ENCODE assay signal across 8 cellular contexts in the genomic region with DNA sequence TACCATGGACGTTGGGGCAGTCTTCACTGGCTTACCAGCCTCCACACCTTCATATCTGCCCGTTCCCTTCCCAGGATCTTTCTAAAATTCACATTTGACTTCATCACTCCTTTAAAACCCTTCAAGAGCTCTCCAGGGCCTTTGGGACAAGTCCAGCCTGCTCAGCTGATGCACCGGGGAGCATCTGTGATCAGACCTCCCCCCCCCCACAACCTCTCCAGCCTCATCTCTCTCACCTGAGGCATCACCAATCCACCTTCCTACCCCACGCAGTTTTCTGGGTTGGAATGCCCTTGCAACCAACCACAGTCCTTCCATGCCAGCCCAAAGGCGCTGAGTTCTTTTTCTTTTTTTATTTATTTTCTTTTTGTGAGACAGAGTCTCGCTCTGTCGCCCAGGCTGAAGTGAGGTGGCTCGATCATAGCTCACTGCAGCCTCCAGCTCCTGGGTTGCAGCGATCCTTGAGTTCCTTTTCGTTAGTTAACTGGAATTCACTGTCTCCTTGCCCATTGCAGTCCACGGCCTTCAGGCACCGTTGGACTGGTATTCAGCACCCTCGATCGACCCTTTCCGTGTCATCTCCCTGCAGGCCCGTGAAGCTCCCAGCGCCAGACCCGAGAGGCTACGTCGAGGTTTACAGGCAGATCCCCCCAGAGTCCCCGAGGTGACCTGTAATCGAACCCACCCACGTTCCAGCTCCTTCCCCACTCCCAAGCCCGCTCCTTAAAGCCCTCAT. TPM values are rescaled to one million over a fixed set of nuclear protein-coding genes. Genes with fewer than 3 reads are reported as not detected.
DNase-seq lines count a peak whose midpoint lies in the region; ATAC-seq, FAIRE-seq and TF ChIP-seq lines count a peak whose summit lies in the region.

No MANE protein-coding gene starts in this region.

- peak overlapping the region; percentile 98 for H2AFZ ChIP-seq in K562 (ENCODE audit: low read depth, low read length)

- DNase-seq in ELR (ENCODE audit: low read depth) (peak; percentile 37), KBM-7 (peak; percentile 23), K562 (ENCODE audit: extremely low read depth in 1 of 4, low spot score in 3 of 4) (peak in 3 of 4 experiments; percentile 41 to 56 (median 46)), kidney (no peak), NCI-H1417 treated with DMSO at 0.1 percent for 48 hours (lab: John Stamatoyannopoulos, UW) (no peak), D721Med (ENCODE audit: insufficient read length, low spot score) (no peak), NCI-H524 treated with DMSO at 0.1 percent for 48 hours (lab: John Stamatoyannopoulos, UW) (no peak)

- H3K27me3 ChIP-seq in K562 (ENCODE audit: control insufficient read depth in 2 of 2, insufficient read depth in 2 of 2, low read length in 2 of 2) (no peaks in the 10 kb centered on the region), stomach smooth muscle (ENCODE audit: control insufficient read depth in 1 of 2, insufficient read depth in 2 of 2, low read length in 2 of 2) (no peaks in the 10 kb centered on the region)

- H3K27ac ChIP-seq in K562 (ENCODE audit: extremely low read depth, low read depth, low read length) (peak overlapping the region; percentile 86), kidney (ENCODE audit: low read depth in 2 of 2, low read length in 2 of 2) (peak overlapping the region; percentile 1 to 57), stomach smooth muscle (ENCODE audit: low read length) (peak overlapping the region; percentile 55)

- no peaks in the 10 kb centered on the region for H4K20me1 ChIP-seq in K562 (replicated peaks; ENCODE audit: control insufficient read depth, insufficient read depth, low read length)

- TF ChIP-seq POLR2A in K562 (conservative IDR thresholded peaks at IDR 0.05), result no peak

- POLR2A ChIA-PET in K562 (lab: Yijun Ruan, JAX), result interaction anchor here (0.5 to 1.4 kb wide), 5 partner anchors 8 to 176 kb away, joined by 3 to 5 read pairs (median 4); no protein-coding TSS in a partner anchor

- H3K4me1 ChIP-seq in K562 (replicated peaks in 1 of 2; ENCODE audit: control insufficient read depth in 2 of 2, insufficient read depth in 2 of 2, low read length in 2 of 2) (peaks cover 11 to 54% of the 10 kb centered on the region in 2 experiments; a peak in 3 of 5 replicates), kidney (ENCODE audit: control insufficient read depth in 1 of 2, insufficient read depth in 1 of 2, low read depth in 1 of 2, low read length in 2 of 2) (peaks cover 10 to 12% of the 10 kb centered on the region in 2 donors), stomach smooth muscle (ENCODE audit: control insufficient read depth, insufficient read depth, low read length) (peaks cover 23% of the 10 kb centered on the region)

- no peak for TF ChIP-seq RAD21 in K562 (CRISPR knock-in tag; conservative IDR thresholded peaks at IDR 0.05 in 1 of 2, IDR thresholded peaks at IDR 0.05 in 1 of 2)

- peak overlapping the region; percentile 95 for H3K4me2 ChIP-seq in K562 (ENCODE audit: insufficient read depth, low read length)

- CTCF ChIA-PET in K562 (lab: Yijun Ruan, JAX; ENCODE audit: low intra/inter-chr PET ratio), result interaction anchor here (0.9 kb wide), 1 partner anchor 67 kb away, joined by 4 read pairs; no protein-coding TSS in a partner anchor

- H3K9me3 ChIP-seq in K562 (replicated peaks; ENCODE audit: control insufficient read depth, insufficient read depth, low read depth, low read length) (no peaks in the 10 kb centered on the region), kidney (ENCODE audit: control insufficient read depth in 1 of 2, low read length in 2 of 2) (no peaks in the 10 kb centered on the region), stomach smooth muscle (ENCODE audit: control insufficient read depth in 2 of 2, low read length in 2 of 2) (no peaks in the 10 kb centered on the region)

- intact Hi-C loops in K562 (cut with micrococcal nuclease) (no loop called here), kidney (cut with DNase I) (no loop called here)

- peak overlapping the region; percentile 96 for H3K9ac ChIP-seq in K562 (ENCODE audit: insufficient read depth in 1 of 2, low read depth in 2 of 2, low read length in 2 of 2)
- H3K9ac ChIP-seq in kidney (ENCODE audit: low read length in 2 of 2), result peak overlapping the region; percentile 91 to 99
- peak overlapping the region; percentile 96 for H3K9ac ChIP-seq in stomach smooth muscle (ENCODE audit: low read length in 2 of 2)

- BruUV-seq in K562 (replicated peaks; lab: Mats Ljungman, UMichigan), result TSS peak; percentile 57

- H3K4me3 ChIP-seq in K562 (peak overlapping the region; percentile 93), kidney (ENCODE audit: low read length in 2 of 2) (peak overlapping the region; percentile 96 to 100), stomach smooth muscle (ENCODE audit: low read length in 2 of 2) (peak overlapping the region; percentile 86 to 99)

- WGBS in K562 (ENCODE audit: insufficient coverage, low coverage, missing lambda C conversion rate), result 7% methylated on average over 24 of the region's 24 CpGs

- TF ChIP-seq EP300 in K562 (IDR thresholded peaks at IDR 0.05; ENCODE audit: low read length), result no peak

- in situ Hi-C loops in KBM-7 (cut with MboI; ENCODE audit: low pct_unique_long_range_greater_than_20kb, low sequenced_read_pairs) (loop anchor here (25.0 kb wide), 1 partner anchor 902 kb away; no protein-coding TSS in a partner anchor), K562 (cut with MboI) (loop anchor here (25.0 kb wide), 2 partner anchors 98 to 198 kb away; a partner anchor contains a TSS)

- ATAC-seq in K562, result peak; percentile 2

- FAIRE-seq in K562 (lab: Jason Lieb, UNC) (no peak), kidney (lab: Jason Lieb, UNC) (no peak), D721Med (lab: Jason Lieb, UNC) (no peak)

- H3K9me1 ChIP-seq in K562 (ENCODE audit: control insufficient read depth, insufficient read depth, low read length), result peaks cover 5% of the 10 kb centered on the region

- TF ChIP-seq CTCF in K562 (IDR thresholded peaks at IDR 0.05 in 2 of 3, conservative IDR thresholded peaks at IDR 0.05 in 1 of 3; ENCODE audit: insufficient read depth in 2 of 3, low read depth in 1 of 3, low read length in 3 of 3) (no peak), kidney (IDR thresholded peaks at IDR 0.05; ENCODE audit: borderline replicate concordance, extremely low read depth, insufficient read depth) (no peak), D721Med (IDR thresholded peaks at IDR 0.05; ENCODE audit: insufficient read depth, missing control alignments) (no peak)

- H3K36me3 ChIP-seq in K562 (ENCODE audit: control insufficient read depth, insufficient read depth, low read length) (peaks cover 40% of the 10 kb centered on the region; the same call in 2 of the 3 replicates), kidney (ENCODE audit: control insufficient read depth in 1 of 2, insufficient read depth in 2 of 2, low read length in 2 of 2) (no peaks in the 10 kb centered on the region), stomach smooth muscle (ENCODE audit: control insufficient read depth in 2 of 2, insufficient read depth in 2 of 2, low read length in 2 of 2) (peaks cover 0 to 4% of the 10 kb centered on the region in 2 donors)

- H3K79me2 ChIP-seq in K562 (ENCODE audit: control insufficient read depth, insufficient read depth, low read length), result peaks cover 47% of the 10 kb centered on the region

RNA-seq across cellular contexts. Expression of a gene that starts 0.7 kb away (rescaled TPM):
- total RNA-seq in K562 (2011; cell fraction: chromatin; rRNA removed; ENCODE audit: low replicate concordance), result 4.3 and 16.0 TPM in 2 replicates
- 9.1 and 10.8 TPM in 2 replicates for total RNA-seq in K562 (2011; cell fraction: nucleolus; rRNA removed)
- 6.9 and 7.2 TPM in 2 replicates for total RNA-seq in K562 (2011; cell fraction: nucleoplasm; rRNA removed)
- total RNA-seq in K562 (2014; rRNA removed), result 21.4 and 41.5 TPM in 2 replicates
- 5.7 and 7.2 TPM in 2 replicates for total RNA-seq in K562 (2014; rRNA removed; fragmentation: Illumina TruSeq; extraction: Trizol)
- total RNA-seq in K562 (2015; rRNA removed; fragmentation: Illumina TruSeq; extraction: Trizol), result 13.5 and 15.2 TPM in 2 replicates
- 18.5 and 19.6 TPM in 2 replicates for total RNA-seq in K562 (2021)
- polyA plus RNA-seq in K562 (2011; rRNA removed), result 4.6 and 4.7 TPM in 2 replicates
- polyA plus RNA-seq in K562 (2011; cell fraction: cytosol; rRNA removed), result 6.4 and 21.6 TPM in 2 replicates
- 3.5 and 6.3 TPM in 2 replicates for polyA plus RNA-seq in K562 (2011; cell fraction: nucleus; rRNA removed)
- polyA plus RNA-seq in K562 (2012), result 10.7 and 13.3 TPM in 2 replicates
- 7.1 and 10.0 TPM in 2 replicates for polyA plus RNA-seq in K562 (2014; fragmentation: Illumina TruSeq; extraction: Trizol)
- 10 to 100 TPM in 1 of 2 experiments, 1 to 10 TPM in 1; 6.7 to 11.8 TPM for polyA plus RNA-seq in K562 (2014; fragmentation: Nextera tagmentation; extraction: Ambion mirVana)
- polyA plus RNA-seq in K562 (2014; rRNA removed), result 13.8 and 18.1 TPM in 2 replicates
- polyA minus RNA-seq in K562 (2011; rRNA and poly(A)+ RNA removed), result 1.5 and 2.0 TPM in 2 replicates
- polyA minus RNA-seq in K562 (2011; cell fraction: cytosol; rRNA and poly(A)+ RNA removed), result 3.6 and 6.6 TPM in 2 replicates
- 3.4 and 3.9 TPM in 2 replicates for polyA minus RNA-seq in K562 (2011; cell fraction: nucleus; rRNA and poly(A)+ RNA removed)
- 14.0 TPM for total RNA-seq in kidney
- polyA plus RNA-seq in kidney (ENCODE audit: insufficient read depth, low read depth, low replicate concordance), result 15.4 TPM

RNA-seq across cellular contexts. Expression of a gene that starts 0.8 kb away (rescaled TPM):
- total RNA-seq in K562 (2011; cell fraction: chromatin; rRNA removed; ENCODE audit: low replicate concordance), result 20.9 and 70.7 TPM in 2 replicates
- 74.0 and 78.4 TPM in 2 replicates for total RNA-seq in K562 (2011; cell fraction: nucleolus; rRNA removed)
- total RNA-seq in K562 (2011; cell fraction: nucleoplasm; rRNA removed), result 23.7 and 31.9 TPM in 2 replicates
- total RNA-seq in K562 (2014; rRNA removed) (51.2 and 62.4 TPM in 2 replicates), K562 (2014; rRNA removed; fragmentation: Illumina TruSeq; extraction: Trizol) (14.1 and 21.3 TPM in 2 replicates), K562 (2015; rRNA removed; fragmentation: Illumina TruSeq; extraction: Trizol) (38.3 and 38.5 TPM in 2 replicates), K562 (2021) (64.7 and 66.0 TPM in 2 replicates), kidney (14.1 TPM)
- polyA plus RNA-seq in K562 (2011; rRNA removed) (25.8 and 28.5 TPM in 2 replicates), K562 (2014; fragmentation: Illumina TruSeq; extraction: Trizol) (33.2 and 52.4 TPM in 2 replicates), K562 (2014; fragmentation: Nextera tagmentation; extraction: Ambion mirVana) (under 1 TPM; 0.61 to 0.78 TPM), K562 (2014; rRNA removed) (64.8 and 65.7 TPM in 2 replicates), kidney (ENCODE audit: insufficient read depth, low read depth, low replicate concordance) (14.0 TPM)
- 21.8 and 77.0 TPM in 2 replicates for polyA plus RNA-seq in K562 (2011; cell fraction: cytosol; rRNA removed)
- polyA plus RNA-seq in K562 (2011; cell fraction: nucleus; rRNA removed), result 35.4 and 76.1 TPM in 2 replicates
- 42.1 and 48.6 TPM in 2 replicates for polyA plus RNA-seq in K562 (2012)
- polyA minus RNA-seq in K562 (2011; rRNA and poly(A)+ RNA removed), result 11.1 and 23.2 TPM in 2 replicates
- 28.3 and 46.6 TPM in 2 replicates for polyA minus RNA-seq in K562 (2011; cell fraction: cytosol; rRNA and poly(A)+ RNA removed)
- 19.7 and 29.1 TPM in 2 replicates for polyA minus RNA-seq in K562 (2011; cell fraction: nucleus; rRNA and poly(A)+ RNA removed)

RNA-seq across cellular contexts. Expression of a gene that starts 14.7 kb away (rescaled TPM):
- total RNA-seq in K562 (2011; cell fraction: chromatin; rRNA removed; ENCODE audit: low replicate concordance), result 11.0 and 31.6 TPM in 2 replicates
- total RNA-seq in K562 (2011; cell fraction: nucleolus; rRNA removed), result 83.9 and 98.7 TPM in 2 replicates
- total RNA-seq in K562 (2011; cell fraction: nucleoplasm; rRNA removed), result 48.7 and 61.8 TPM in 2 replicates
- 132 and 160 TPM in 2 replicates for total RNA-seq in K562 (2014; rRNA removed)
- 70.3 and 80.8 TPM in 2 replicates for total RNA-seq in K562 (2014; rRNA removed; fragmentation: Illumina TruSeq; extraction: Trizol)
- total RNA-seq in K562 (2015; rRNA removed; fragmentation: Illumina TruSeq; extraction: Trizol), result 141 TPM in 2 replicates
- total RNA-seq in K562 (2021), result 97.8 and 104 TPM in 2 replicates
- 84.6 and 113 TPM in 2 replicates for polyA plus RNA-seq in K562 (2011; rRNA removed)
- 138 and 266 TPM in 2 replicates for polyA plus RNA-seq in K562 (2011; cell fraction: cytosol; rRNA removed)
- polyA plus RNA-seq in K562 (2011; cell fraction: nucleus; rRNA removed), result 45.6 and 63.7 TPM in 2 replicates
- polyA plus RNA-seq in K562 (2012), result 130 and 185 TPM in 2 replicates
- polyA plus RNA-seq in K562 (2014; fragmentation: Illumina TruSeq; extraction: Trizol), result 220 and 231 TPM in 2 replicates
- polyA plus RNA-seq in K562 (2014; fragmentation: Nextera tagmentation; extraction: Ambion mirVana), result 10 to 100 TPM; 32.3 to 85.8 TPM
- 175 and 180 TPM in 2 replicates for polyA plus RNA-seq in K562 (2014; rRNA removed)
- polyA minus RNA-seq in K562 (2011; rRNA and poly(A)+ RNA removed), result 17.4 and 27.2 TPM in 2 replicates
- 16.4 and 17.5 TPM in 2 replicates for polyA minus RNA-seq in K562 (2011; cell fraction: cytosol; rRNA and poly(A)+ RNA removed)
- polyA minus RNA-seq in K562 (2011; cell fraction: nucleus; rRNA and poly(A)+ RNA removed), result 51.5 and 65.8 TPM in 2 replicates
- total RNA-seq in kidney, result 42.0 TPM
- 117 TPM for polyA plus RNA-seq in kidney (ENCODE audit: insufficient read depth, low read depth, low replicate concordance)

RNA-seq across cellular contexts. Expression of a gene that starts 30.6 kb away (rescaled TPM):
- 18.4 and 52.2 TPM in 2 replicates for total RNA-seq in K562 (2011; cell fraction: chromatin; rRNA removed; ENCODE audit: low replicate concordance)
- 30.3 and 37.7 TPM in 2 replicates for total RNA-seq in K562 (2011; cell fraction: nucleolus; rRNA removed)
- total RNA-seq in K562 (2011; cell fraction: nucleoplasm; rRNA removed), result 25.7 and 31.2 TPM in 2 replicates
- total RNA-seq in K562 (2014; rRNA removed), result 18.3 and 23.1 TPM in 2 replicates
- 4.0 and 4.1 TPM in 2 replicates for total RNA-seq in K562 (2014; rRNA removed; fragmentation: Illumina TruSeq; extraction: Trizol)
- 9.0 and 9.2 TPM in 2 replicates for total RNA-seq in K562 (2015; rRNA removed; fragmentation: Illumina TruSeq; extraction: Trizol)
- 23.5 and 27.7 TPM in 2 replicates for total RNA-seq in K562 (2021)
- polyA plus RNA-seq in K562 (2011; rRNA removed), result 14.3 and 16.0 TPM in 2 replicates
- polyA plus RNA-seq in K562 (2011; cell fraction: cytosol; rRNA removed), result 32.8 and 91.3 TPM in 2 replicates
- polyA plus RNA-seq in K562 (2011; cell fraction: nucleus; rRNA removed), result 5.5 and 11.5 TPM in 2 replicates
- 34.3 and 36.5 TPM in 2 replicates for polyA plus RNA-seq in K562 (2012)
- polyA plus RNA-seq in K562 (2014; fragmentation: Illumina TruSeq; extraction: Trizol), result 7.7 and 18.6 TPM in 2 replicates
- polyA plus RNA-seq in K562 (2014; fragmentation: Nextera tagmentation; extraction: Ambion mirVana), result 1 to 10 TPM; 1.1 to 2.0 TPM
- polyA plus RNA-seq in K562 (2014; rRNA removed), result 16.7 and 18.9 TPM in 2 replicates
- polyA minus RNA-seq in K562 (2011; rRNA and poly(A)+ RNA removed), result 11.4 and 21.4 TPM in 2 replicates
- 35.3 and 38.1 TPM in 2 replicates for polyA minus RNA-seq in K562 (2011; cell fraction: cytosol; rRNA and poly(A)+ RNA removed)
- 4.0 and 4.6 TPM in 2 replicates for polyA minus RNA-seq in K562 (2011; cell fraction: nucleus; rRNA and poly(A)+ RNA removed)
- total RNA-seq in kidney, result 45.6 TPM
- polyA plus RNA-seq in kidney (ENCODE audit: insufficient read depth, low read depth, low replicate concordance), result 13.8 TPM

RNA-seq across cellular contexts. Expression of a gene that starts 53.6 kb away (rescaled TPM):
- 12.1 and 23.0 TPM in 2 replicates for total RNA-seq in K562 (2011; cell fraction: chromatin; rRNA removed; ENCODE audit: low replicate concordance)
- total RNA-seq in K562 (2011; cell fraction: nucleolus; rRNA removed), result 8.4 and 13.2 TPM in 2 replicates
- 11.2 and 14.5 TPM in 2 replicates for total RNA-seq in K562 (2011; cell fraction: nucleoplasm; rRNA removed)
- total RNA-seq in K562 (2014; rRNA removed), result 0.73 and 1.8 TPM in 2 replicates
- total RNA-seq in K562 (2014; rRNA removed; fragmentation: Illumina TruSeq; extraction: Trizol), result 0.19 and 0.69 TPM in 2 replicates
- 0.94 and 1.4 TPM in 2 replicates for total RNA-seq in K562 (2015; rRNA removed; fragmentation: Illumina TruSeq; extraction: Trizol)
- total RNA-seq in K562 (2021), result 2.9 and 3.5 TPM in 2 replicates
- polyA plus RNA-seq in K562 (2011; rRNA removed), result 1.5 and 3.3 TPM in 2 replicates
- 2.1 and 2.8 TPM in 2 replicates for polyA plus RNA-seq in K562 (2011; cell fraction: cytosol; rRNA removed)
- 13.0 and 14.1 TPM in 2 replicates for polyA plus RNA-seq in K562 (2011; cell fraction: nucleus; rRNA removed)
- polyA plus RNA-seq in K562 (2012), result 3.9 and 6.8 TPM in 2 replicates
- 1.5 and 2.6 TPM in 2 replicates for polyA plus RNA-seq in K562 (2014; fragmentation: Illumina TruSeq; extraction: Trizol)
- under 1 TPM in 1 of 2 experiments, not detected in 1; 0.01 TPM for polyA plus RNA-seq in K562 (2014; fragmentation: Nextera tagmentation; extraction: Ambion mirVana)
- polyA plus RNA-seq in K562 (2014; rRNA removed), result 2.4 and 2.5 TPM in 2 replicates
- polyA minus RNA-seq in K562 (2011; rRNA and poly(A)+ RNA removed), result 1.4 and 1.6 TPM in 2 replicates
- polyA minus RNA-seq in K562 (2011; cell fraction: cytosol; rRNA and poly(A)+ RNA removed), result 2.8 TPM in 1 of 2 replicates, not detected in the other
- polyA minus RNA-seq in K562 (2011; cell fraction: nucleus; rRNA and poly(A)+ RNA removed), result 2.6 and 3.1 TPM in 2 replicates
- total RNA-seq in kidney, result 22.5 TPM
- 24.0 TPM for polyA plus RNA-seq in kidney (ENCODE audit: insufficient read depth, low read depth, low replicate concordance)

Comparison
In these comparisons a context has a peak if more than half of its experiments do, and no peak if none do; other contexts are left out.
1. DNase-seq: peak in ELR (single experiment), KBM-7 (single experiment) and K562 (3 of 4); none in kidney (single experiment), NCI-H1417 treated with DMSO at 0.1 percent for 48 hours (single experiment), D721Med (single experiment) and NCI-H524 treated with DMSO at 0.1 percent for 48 hours (single experiment).
2. H3K27ac ChIP-seq: peak in every context shown above with its lines; median percentile 86 in K562; 55 in stomach smooth muscle; 29 in kidney.
3. Peak in every context shown above with its lines, with median percentiles within 50 percentile points of each other: H3K4me3 ChIP-seq and H3K9ac ChIP-seq.